ENCODE assay signal across 8 cellular contexts in genomic region chr22:49305215-49305965, GRCh38.
A peak's percentile ranks its signal among the peaks of the same experiment; 100 is the strongest.
DNase-seq lines count a peak whose midpoint lies in the region; ATAC-seq and TF ChIP-seq lines count a peak whose summit lies in the region.

No MANE protein-coding gene starts in this region.

- peak; percentile 98 for TF ChIP-seq CTCF in endothelial cell (IDR thresholded peaks at IDR 0.05; ENCODE audit: unreplicated experiment)
- TF ChIP-seq CTCF in nephron progenitor cell (IDR thresholded peaks at IDR 0.05), result peak; percentile 98

- H3K9me3 ChIP-seq in MG63, result no peaks in the 10 kb centered on the region

- H3K4me1 Mint-ChIP-seq in endothelial cell (ENCODE audit: unreplicated experiment), result peaks cover 4% of the 10 kb centered on the region
- peaks cover 14% of the 10 kb centered on the region for H3K4me1 Mint-ChIP-seq in nephron progenitor cell

- no peak overlapping the region for H3K27ac Mint-ChIP-seq in endothelial cell (ENCODE audit: unreplicated experiment)
- no peak overlapping the region for H3K27ac Mint-ChIP-seq in nephron progenitor cell

- H3K36me3 Mint-ChIP-seq in endothelial cell (ENCODE audit: low read depth, unreplicated experiment), result no peaks in the 10 kb centered on the region
- no peaks in the 10 kb centered on the region for H3K36me3 Mint-ChIP-seq in nephron progenitor cell (ENCODE audit: low read depth)

- DNase-seq in GDM1 (lab: John Stamatoyannopoulos, UW) (peak; percentile 7), MG63 (peak; percentile 53), endothelial cell (ENCODE audit: low spot score) (peak; percentile 98), nephron progenitor cell (peak; percentile 97)
- DNase-seq in activated CD4-positive, alpha-beta T cell treated with anti-CD3 and anti-CD28 coated beads, Interleukin-2, amount 50 U/mL, for 24 hours (ENCODE audit: low read depth in 1 of 2, low spot score in 1 of 2), result peak; percentile 47 to 49
- peak; percentile 17 for DNase-seq in stimulated activated naive CD4-positive, alpha-beta T cell treated with Interleukin-2 at 50 U/mL for 16 hours (lab: John Stamatoyannopoulos, UW)
- no peak for DNase-seq in NK-92 treated with Interleukin-12 subunit alpha and Interleukin-12 subunit beta, amount 100 ng/mL, for 24 hours (lab: John Stamatoyannopoulos, UW)

- H3K4me3 Mint-ChIP-seq in endothelial cell (ENCODE audit: unreplicated experiment), result no peak overlapping the region
- no peak overlapping the region for H3K4me3 Mint-ChIP-seq in nephron progenitor cell

- no peaks in the 10 kb centered on the region; the same call in 1 of the 2 replicates for H3K27me3 ChIP-seq in MG63

- H3K4me3 ChIP-seq in MG63, result no peak overlapping the region

- H3K27me3 Mint-ChIP-seq in endothelial cell (ENCODE audit: unreplicated experiment) (peaks cover 2% of the 10 kb centered on the region), nephron progenitor cell (ENCODE audit: low read depth, poor library complexity) (peaks cover 27% of the 10 kb centered on the region)

- no peak for ATAC-seq in GM21526 (IDR thresholded peaks at IDR 0.05; ENCODE audit: low FRiP score, unreplicated experiment)

- H3K36me3 ChIP-seq in MG63, result no peaks in the 10 kb centered on the region

- H3K9me3 Mint-ChIP-seq in endothelial cell (ENCODE audit: unreplicated experiment) (no peaks in the 10 kb centered on the region), nephron progenitor cell (no peaks in the 10 kb centered on the region)
